Comparison of ENCODE assay signal across 24 cellular contexts in the genomic region with DNA sequence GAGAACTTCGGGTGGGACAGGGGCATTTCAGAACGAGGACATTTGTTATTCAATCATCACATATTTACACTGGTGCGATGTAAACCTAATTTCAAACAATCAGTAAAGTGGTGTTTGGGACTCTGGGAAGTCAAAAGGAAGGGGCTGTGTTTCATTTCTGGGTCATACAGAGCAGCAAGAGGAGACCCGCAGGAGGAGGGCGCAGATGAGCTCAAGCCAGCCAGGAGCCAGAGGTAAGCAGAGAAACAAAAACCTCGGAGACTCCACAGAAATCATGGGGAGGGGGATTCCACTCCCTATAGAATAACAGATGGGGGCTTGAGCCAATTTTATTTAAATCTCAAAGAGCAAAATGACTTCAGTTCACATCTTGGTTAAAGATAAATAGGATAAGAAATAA. TPM values are rescaled to one million over a fixed set of nuclear protein-coding genes. Genes with fewer than 3 reads are reported as not detected.
DNase-seq lines count a peak whose midpoint lies in the region; ATAC-seq, FAIRE-seq and TF ChIP-seq lines count a peak whose summit lies in the region.
"Had no signal": no experiment of that assay in that cellular context is flagged by ENCODE, and none has a peak within 500 bp of the region (broad histone marks: within the 10 kb centered on the region; RNA-seq: fewer than 3 reads in every experiment).

No MANE protein-coding gene starts in this region.

- FAIRE-seq in K562 (lab: Jason Lieb, UNC), result no peak
- FAIRE-seq: A549, D721Med, GM12892, H54 had no signal

- H3K9me3 ChIP-seq in K562 (replicated peaks; ENCODE audit: control insufficient read depth, insufficient read depth, low read depth, low read length), result no peaks in the 10 kb centered on the region
- H3K9me3 ChIP-seq: A549; BE2C; BLaER1 treated with 17β-estradiol and CSF1 and Interleukin-3, amounts not matched to agents 10 nM and 100 nM had no signal

- H3K27me3 ChIP-seq in H7 (ENCODE audit: control insufficient read depth, insufficient read depth, low read length) (no peaks in the 10 kb centered on the region), K562 (ENCODE audit: control insufficient read depth in 2 of 2, insufficient read depth in 2 of 2, low read length in 2 of 2) (no peaks in the 10 kb centered on the region)
- H3K27me3 ChIP-seq: BE2C; BLaER1 treated with 17β-estradiol and CSF1 and Interleukin-3, amounts not matched to agents 10 nM and 100 nM had no signal

- POLR2A ChIA-PET in K562 (lab: Yijun Ruan, JAX), result interaction anchor here (1.4 kb wide), 1 partner anchor 9 kb away, joined by 3 read pairs; no protein-coding TSS in a partner anchor

- peaks cover 0 to 4% of the 10 kb centered on the region in 2 experiments; a peak in 1 of 5 replicates for H3K4me1 ChIP-seq in K562 (replicated peaks in 1 of 2; ENCODE audit: control insufficient read depth in 2 of 2, insufficient read depth in 2 of 2, low read length in 2 of 2)
- H3K4me1 ChIP-seq: A549; BE2C; BLaER1 treated with 17β-estradiol and CSF1 and Interleukin-3, amounts not matched to agents 10 nM and 100 nM had no signal

- no TSS peak for BruUV-seq in K562 (replicated peaks; lab: Mats Ljungman, UMichigan)

- H3K79me2 ChIP-seq in K562 (ENCODE audit: control insufficient read depth, insufficient read depth, low read length), result no peaks in the 10 kb centered on the region

- in situ Hi-C loops in K562 (cut with MboI), result no loop called here

- DNase-seq in H7, result peak; percentile 8
- no peak for DNase-seq in K562 (ENCODE audit: extremely low read depth in 1 of 4, low spot score in 3 of 4)
- DNase-seq in iPS-NIHi7 (ENCODE audit: extremely low spot score), result peak; percentile 22
- DNase-seq in NCI-H187 (lab: John Stamatoyannopoulos, UW), result no peak
- DNase-seq in NCI-H2107 (lab: John Stamatoyannopoulos, UW), result no peak
- DNase-seq in stimulated activated CD4-positive, alpha-beta T cell treated with anti-CD3 and anti-CD28 coated beads, Interleukin-4, amount 100 ng/mL, for 24 hours, result no peak
- DNase-seq: 8988T; ACHN; AML-193; BE2C; CD4-positive, alpha-beta T cell; CD8-positive, alpha-beta memory T cell; DMS 273 treated with DMSO at 0.1 percent for 48 hours; DMS79 treated with DMSO at 0.1 percent for 48 hours; GF-D8; GOT3 had no signal

- TF ChIP-seq EP300 in K562 (IDR thresholded peaks at IDR 0.05; ENCODE audit: low read length), result no peak

- TF ChIP-seq RAD21 in K562 (CRISPR knock-in tag; conservative IDR thresholded peaks at IDR 0.05 in 1 of 2, IDR thresholded peaks at IDR 0.05 in 1 of 2), result no peak

- no peak overlapping the region for H3K4me2 ChIP-seq in K562 (ENCODE audit: insufficient read depth, low read length)
- H3K4me2 ChIP-seq: A549; BLaER1 treated with 17β-estradiol and CSF1 and Interleukin-3, amounts not matched to agents 10 nM and 100 nM had no signal

- no peak overlapping the region for H3K9ac ChIP-seq in K562 (ENCODE audit: insufficient read depth in 1 of 2, low read depth in 2 of 2, low read length in 2 of 2)
- H3K9ac ChIP-seq: BLaER1 treated with 17β-estradiol and CSF1 and Interleukin-3, amounts not matched to agents 10 nM and 100 nM had no signal

- intact Hi-C loops in K562 (cut with micrococcal nuclease), result no loop called here

- CTCF ChIA-PET in K562 (lab: Yijun Ruan, JAX; ENCODE audit: low intra/inter-chr PET ratio), result interaction anchor here (0.6 kb wide), 1 partner anchor 82 kb away, joined by 3 read pairs; no protein-coding TSS in a partner anchor

- WGBS in K562 (ENCODE audit: insufficient coverage, low coverage, missing lambda C conversion rate), result 45% methylated on average over 6 of the region's 6 CpGs

- H2AFZ ChIP-seq in K562 (ENCODE audit: low read depth, low read length), result no peak overlapping the region

- no peak overlapping the region for H3K27ac ChIP-seq in K562 (ENCODE audit: extremely low read depth, low read depth, low read length)
- H3K27ac ChIP-seq: A549; BLaER1 treated with 17β-estradiol and CSF1 and Interleukin-3, amounts not matched to agents 10 nM and 100 nM had no signal

- peak; percentile 48; the same call in 2 of the 3 replicates for ATAC-seq in K562
- no peak for ATAC-seq in GM21825 (IDR thresholded peaks at IDR 0.05; ENCODE audit: unreplicated experiment)
- ATAC-seq: A549, HCT116 had no signal

- H3K36me3 ChIP-seq in H7 (replicated peaks; ENCODE audit: control insufficient read depth, insufficient read depth, low read length), result no peaks in the 10 kb centered on the region
- H3K36me3 ChIP-seq in K562 (ENCODE audit: control insufficient read depth, insufficient read depth, low read length), result no peaks in the 10 kb centered on the region
- H3K36me3 ChIP-seq: BE2C; BLaER1 treated with 17β-estradiol and CSF1 and Interleukin-3, amounts not matched to agents 10 nM and 100 nM had no signal

- no peaks in the 10 kb centered on the region for H3K9me1 ChIP-seq in K562 (ENCODE audit: control insufficient read depth, insufficient read depth, low read length)

- H4K20me1 ChIP-seq in K562 (replicated peaks; ENCODE audit: control insufficient read depth, insufficient read depth, low read length), result no peaks in the 10 kb centered on the region
- H4K20me1 ChIP-seq: BLaER1 treated with 17β-estradiol and CSF1 and Interleukin-3, amounts not matched to agents 10 nM and 100 nM had no signal

- H3K4me3 ChIP-seq in H7 (ENCODE audit: insufficient read depth, low read depth, low read length) (no peak overlapping the region), K562 (no peak overlapping the region)
- H3K4me3 ChIP-seq: A549; BLaER1 treated with 17β-estradiol and CSF1 and Interleukin-3, amounts not matched to agents 10 nM and 100 nM had no signal

- no peak for TF ChIP-seq POLR2A in K562 (conservative IDR thresholded peaks at IDR 0.05)

- no peak for TF ChIP-seq CTCF in K562 (IDR thresholded peaks at IDR 0.05 in 2 of 3, conservative IDR thresholded peaks at IDR 0.05 in 1 of 3; ENCODE audit: insufficient read depth in 2 of 3, low read depth in 1 of 3, low read length in 3 of 3)

TF ChIP-seq in K562, 482 proteins besides CTCF, POLR2A, EP300 and RAD21:
- TF ChIP-seq, protein P1, sequence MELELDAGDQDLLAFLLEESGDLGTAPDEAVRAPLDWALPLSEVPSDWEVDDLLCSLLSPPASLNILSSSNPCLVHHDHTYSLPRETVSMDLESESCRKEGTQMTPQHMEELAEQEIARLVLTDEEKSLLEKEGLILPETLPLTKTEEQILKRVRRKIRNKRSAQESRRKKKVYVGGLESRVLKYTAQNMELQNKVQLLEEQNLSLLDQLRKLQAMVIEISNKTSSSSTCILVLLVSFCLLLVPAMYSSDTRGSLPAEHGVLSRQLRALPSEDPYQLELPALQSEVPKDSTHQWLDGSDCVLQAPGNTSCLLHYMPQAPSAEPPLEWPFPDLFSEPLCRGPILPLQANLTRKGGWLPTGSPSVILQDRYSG (tag; conservative IDR thresholded peaks at IDR 0.05; ENCODE audit: low read depth), result no peak
- no peak for TF ChIP-seq ZNF316 (IDR thresholded peaks at IDR 0.05)
- no peak for TF ChIP-seq KHSRP (IDR thresholded peaks at IDR 0.05)
- TF ChIP-seq HBP1 (CRISPR knock-in tag; IDR thresholded peaks at IDR 0.05), result no peak

RNA-seq across cellular contexts. Expression of gene NEB, which starts 55.4 kb away (rescaled TPM):
- total RNA-seq in H7 (2014; rRNA removed; shearing (Covaris generic)), result 0.14 and 1.00 TPM in 2 replicates
- total RNA-seq in K562 (2011; cell fraction: chromatin; rRNA removed; ENCODE audit: low replicate concordance), result 1.6 and 8.7 TPM in 2 replicates
- 0.50 and 1.4 TPM in 2 replicates for total RNA-seq in K562 (2011; cell fraction: nucleolus; rRNA removed)
- 2.7 and 3.7 TPM in 2 replicates for total RNA-seq in K562 (2011; cell fraction: nucleoplasm; rRNA removed)
- 2.7 and 3.8 TPM in 2 replicates for total RNA-seq in K562 (2014; rRNA removed)
- 3.8 and 5.1 TPM in 2 replicates for total RNA-seq in K562 (2014; rRNA removed; fragmentation: Illumina TruSeq; extraction: Trizol)
- total RNA-seq in K562 (2015; rRNA removed; fragmentation: Illumina TruSeq; extraction: Trizol), result 3.6 and 4.4 TPM in 2 replicates
- total RNA-seq in K562 (2021), result 2.2 and 2.5 TPM in 2 replicates
- polyA plus RNA-seq in K562 (2011; rRNA removed), result 0.65 and 1.7 TPM in 2 replicates
- polyA plus RNA-seq in K562 (2011; cell fraction: cytosol; rRNA removed), result 0.49 and 0.63 TPM in 2 replicates
- polyA plus RNA-seq in K562 (2011; cell fraction: nucleus; rRNA removed), result 2.0 and 2.9 TPM in 2 replicates
- 3.9 and 12.9 TPM in 2 replicates for polyA plus RNA-seq in K562 (2012)
- polyA plus RNA-seq in K562 (2014; fragmentation: Illumina TruSeq; extraction: Trizol), result 3.2 and 3.7 TPM in 2 replicates
- 1 to 10 TPM; 1.7 to 3.4 TPM for polyA plus RNA-seq in K562 (2014; fragmentation: Nextera tagmentation; extraction: Ambion mirVana)
- 2.9 and 8.3 TPM in 2 replicates for polyA plus RNA-seq in K562 (2014; rRNA removed)
- 2.6 and 3.6 TPM in 2 replicates for polyA minus RNA-seq in K562 (2011; rRNA and poly(A)+ RNA removed)
- 1.2 and 1.7 TPM in 2 replicates for polyA minus RNA-seq in K562 (2011; cell fraction: cytosol; rRNA and poly(A)+ RNA removed)
- polyA minus RNA-seq in K562 (2011; cell fraction: nucleus; rRNA and poly(A)+ RNA removed), result 4.2 and 4.4 TPM in 2 replicates
- polyA plus RNA-seq: CD14-positive monocyte had no signal

Comparison
In these comparisons a context has a peak if more than half of its experiments do, and no peak if none do; other contexts are left out.
1. DNase-seq: peak in H7 (single experiment) and iPS-NIHi7 (single experiment); none in K562 (0 of 4), NCI-H187 (0 of 2), NCI-H2107 (single experiment) and stimulated activated CD4-positive, alpha-beta T cell treated with anti-CD3 and anti-CD28 coated beads, Interleukin-4, amount 100 ng/mL, for 24 hours (single experiment).